ENCODE assay signal across 35 cellular contexts in the genomic region with DNA sequence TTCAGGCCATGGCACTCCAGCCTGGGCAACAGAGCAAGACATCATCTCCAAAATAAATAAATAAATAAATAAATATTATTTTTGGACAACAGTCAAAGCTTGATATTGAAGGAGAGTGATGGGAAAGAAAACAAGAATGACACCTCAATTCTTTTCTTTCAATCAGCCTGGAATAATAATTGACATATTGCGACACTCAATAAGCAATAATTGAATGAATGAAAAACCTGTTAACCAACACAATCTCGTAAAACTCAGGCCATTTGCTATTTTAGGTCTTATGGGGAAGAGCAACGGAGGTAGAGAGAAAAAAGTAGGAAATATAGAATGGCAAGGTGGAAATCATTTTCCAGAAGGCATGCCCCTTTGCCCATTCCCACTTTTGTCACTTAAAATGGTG.
"Had no signal": no experiment of that assay in that cellular context is flagged by ENCODE, and none has a peak within 500 bp of the region (broad histone marks: within the 10 kb centered on the region; RNA-seq: fewer than 3 reads in every experiment).

No MANE protein-coding gene starts in this region.

- H3K27me3 ChIP-seq: MG63 had no signal

- H3K4me3 ChIP-seq: MG63 had no signal

- DNase-seq: MG63, MM.1S, MV-4-11, NCI-H1048, NCI-H1092, NCI-H1092 treated with DMSO at 0.1 percent for 48 hours, NCI-H1105, NCI-H1105 treated with DMSO at 0.1 percent for 48 hours, NCI-H1417, NCI-H1417 treated with DMSO at 0.1 percent for 48 hours, NCI-H1436, NCI-H1436 treated with DMSO at 0.1 percent for 48 hours, NCI-H146, NCI-H1694, NCI-H1694 treated with DMSO at 0.1 percent for 48 hours, NCI-H187, NCI-H187 treated with DMSO at 0.1 percent for 48 hours, NCI-H1930, NCI-H2029, NCI-H2029 treated with DMSO at 0.1 percent for 48 hours, NCI-H2081, NCI-H2081 treated with DMSO at 0.1 percent for 48 hours, NCI-H2107, NCI-H2171, NCI-H2171 treated with DMSO at 0.1 percent for 48 hours, NCI-H2227 treated with DMSO at 0.1 percent for 48 hours, NCI-H226, NCI-H345, NCI-H446, NCI-H446 treated with DMSO at 0.1 percent for 48 hours, NCI-H510A, NCI-H510A treated with DMSO at 0.1 percent for 48 hours, NCI-H524, NCI-H524 treated with DMSO at 0.1 percent for 48 hours, NCI-H526 had no signal

- H3K9me3 ChIP-seq: MG63 had no signal

- H3K36me3 ChIP-seq: MG63 had no signal
